ENCODE assay signal across 14 cellular contexts in the genomic region with DNA sequence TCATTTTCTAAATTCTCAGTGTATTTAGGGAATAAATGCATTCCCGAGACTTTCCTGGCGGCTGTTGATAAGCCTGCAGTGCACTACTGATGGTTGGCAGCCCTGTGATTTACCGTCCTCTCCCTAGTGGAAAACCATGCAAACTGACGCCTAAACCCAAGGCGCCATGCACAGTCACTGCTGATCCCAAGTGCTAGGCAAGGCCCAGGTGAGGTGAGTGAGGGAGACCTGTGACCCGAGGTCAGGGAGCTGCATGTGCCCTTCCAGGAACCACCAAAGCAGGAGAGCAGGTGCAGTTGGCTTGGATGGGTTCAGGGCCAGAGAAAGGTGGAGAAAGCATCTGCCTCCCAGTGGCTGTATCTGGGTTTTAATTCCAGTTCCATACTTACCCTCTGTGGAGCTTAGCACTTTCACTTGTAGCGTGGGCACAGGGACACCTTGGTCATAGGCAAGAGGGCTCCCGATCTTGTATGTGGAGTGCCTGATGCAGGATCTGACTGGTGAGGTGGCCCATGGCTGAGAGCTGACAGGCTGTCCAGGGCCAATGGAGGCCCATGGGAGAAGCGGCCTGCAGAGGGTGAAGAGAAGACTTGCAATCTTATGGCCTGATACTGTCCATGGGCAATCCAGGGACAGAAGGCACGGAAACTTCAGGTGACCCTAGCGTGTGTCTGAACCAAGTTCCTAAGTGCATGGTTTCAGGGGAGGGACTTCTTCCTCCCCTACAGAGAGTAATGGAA.
"Had no signal": no experiment of that assay in that cellular context is flagged by ENCODE, and none has a peak within 500 bp of the region (broad histone marks: within the 10 kb centered on the region; RNA-seq: fewer than 3 reads in every experiment).

No MANE protein-coding gene starts in this region.

- H3K9ac ChIP-seq: neural progenitor cell had no signal

- H3K4me1 Mint-ChIP-seq: activated CD4-positive, alpha-beta T cell treated with anti-CD3 and anti-CD28 coated beads, Interleukin-2, amount 10 ng/mL, durations not matched to agents 7 days and 5 days had no signal

- H3K4me3 ChIP-seq: ascending aorta, heart left ventricle, left ventricle myocardium inferior, neural progenitor cell, right atrium auricular region, skin epidermis, transverse colon had no signal

- H3K27me3 ChIP-seq: ascending aorta, heart left ventricle, neural progenitor cell, right atrium auricular region, transverse colon had no signal

- H3K27ac Mint-ChIP-seq: activated CD4-positive, alpha-beta T cell treated with anti-CD3 and anti-CD28 coated beads, Interleukin-2, amount 10 ng/mL, durations not matched to agents 7 days and 5 days; activated naive CD8-positive, alpha-beta T cell treated with anti-CD3 and anti-CD28 coated beads, Interleukin-2, amount 50 U/mL, for 24 hours; memory B cell; neural progenitor cell; T-helper 1 cell treated with Interleukin-12 subunit alpha and Interleukin-12 subunit beta and Interleukin-4 antibody, amounts not matched to agents 30 μg/mL and 1 μg/mL, for 36 hours had no signal

- H3K4me1 ChIP-seq: neural progenitor cell had no signal

- H3K27ac ChIP-seq: ascending aorta, heart left ventricle, left ventricle myocardium inferior, neural progenitor cell, right atrium auricular region, skin epidermis had no signal

- H3K9me3 Mint-ChIP-seq: activated CD4-positive, alpha-beta T cell treated with anti-CD3 and anti-CD28 coated beads, Interleukin-2, amount 10 ng/mL, durations not matched to agents 7 days and 5 days; activated naive CD8-positive, alpha-beta T cell treated with anti-CD3 and anti-CD28 coated beads, Interleukin-2, amount 50 U/mL, for 24 hours; memory B cell; neural progenitor cell; T-helper 1 cell treated with Interleukin-12 subunit alpha and Interleukin-12 subunit beta and Interleukin-4 antibody, amounts not matched to agents 30 μg/mL and 1 μg/mL, for 36 hours had no signal

- H3K36me3 Mint-ChIP-seq: memory B cell, neural progenitor cell had no signal

- ATAC-seq: activated naive CD8-positive, alpha-beta T cell treated with anti-CD3 and anti-CD28 coated beads, Interleukin-2, amount 50 U/mL, for 24 hours had no signal

- H3K4me3 Mint-ChIP-seq: activated CD4-positive, alpha-beta T cell treated with anti-CD3 and anti-CD28 coated beads, Interleukin-2, amount 10 ng/mL, durations not matched to agents 7 days and 5 days; activated naive CD8-positive, alpha-beta T cell treated with anti-CD3 and anti-CD28 coated beads, Interleukin-2, amount 50 U/mL, for 24 hours; memory B cell; neural progenitor cell; T-helper 1 cell treated with Interleukin-12 subunit alpha and Interleukin-12 subunit beta and Interleukin-4 antibody, amounts not matched to agents 30 μg/mL and 1 μg/mL, for 36 hours had no signal

- H3K27me3 Mint-ChIP-seq: activated CD4-positive, alpha-beta T cell treated with anti-CD3 and anti-CD28 coated beads, Interleukin-2, amount 10 ng/mL, durations not matched to agents 7 days and 5 days; activated naive CD8-positive, alpha-beta T cell treated with anti-CD3 and anti-CD28 coated beads, Interleukin-2, amount 50 U/mL, for 24 hours had no signal

- H2AFZ ChIP-seq: neural progenitor cell had no signal

- H3K36me3 ChIP-seq: ascending aorta, heart left ventricle, left ventricle myocardium inferior, neural progenitor cell, right atrium auricular region, transverse colon had no signal

- DNase-seq: activated CD4-positive, alpha-beta T cell treated with anti-CD3 and anti-CD28 coated beads, Interleukin-2, amount 10 ng/mL, durations not matched to agents 7 days and 5 days; activated CD4-positive, CD25-positive, alpha-beta regulatory T cell; activated CD8-positive, alpha-beta memory T cell treated with anti-CD3 and anti-CD28 coated beads for 24 hours; activated naive CD8-positive, alpha-beta T cell treated with anti-CD3 and anti-CD28 coated beads, Interleukin-2, amount 50 U/mL, for 24 hours; foreskin melanocyte; left ventricle myocardium inferior; transverse colon had no signal

- H3K4me2 ChIP-seq: neural progenitor cell had no signal

- H3K9me3 ChIP-seq: ascending aorta, heart left ventricle, left ventricle myocardium inferior, right atrium auricular region, transverse colon had no signal
